Comparison of ENCODE assay signal across 25 cellular contexts in the genomic region with DNA sequence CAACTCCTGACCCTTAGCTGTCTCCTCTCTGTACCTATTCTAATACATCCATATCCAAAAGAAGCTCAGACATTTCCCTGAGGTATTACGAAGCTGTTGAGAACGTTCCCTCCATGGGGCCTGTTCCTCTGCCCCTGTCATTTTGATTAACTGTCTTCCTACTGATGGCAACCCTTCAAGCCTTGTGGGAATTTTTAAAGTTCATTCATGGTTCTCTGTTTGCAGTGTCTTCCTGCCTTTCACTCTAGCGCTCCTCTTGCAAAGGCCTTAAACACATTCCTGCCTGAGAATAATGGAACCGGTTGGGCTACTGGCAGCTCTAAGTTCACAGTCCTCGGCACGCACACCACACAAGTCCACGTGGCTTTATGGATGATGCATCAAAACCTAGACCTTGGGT.
DNase-seq lines count a peak whose midpoint lies in the region; ATAC-seq and TF ChIP-seq lines count a peak whose summit lies in the region.
"Had no signal": no experiment of that assay in that cellular context is flagged by ENCODE, and none has a peak within 500 bp of the region (broad histone marks: within the 10 kb centered on the region; RNA-seq: fewer than 3 reads in every experiment).

No MANE protein-coding gene starts in this region.

- no peak overlapping the region for H3K4ac ChIP-seq in mesenchymal stem cell (ENCODE audit: low read depth in 1 of 2, low read length in 2 of 2)

- H4K91ac ChIP-seq in mesenchymal stem cell (ENCODE audit: low read length) = no peak overlapping the region

- no peak overlapping the region for H3K4me2 ChIP-seq in mesenchymal stem cell (ENCODE audit: low read length, poor library complexity, severe bottlenecking)

- H3K36me3 Mint-ChIP-seq in chondrocyte (ENCODE audit: low read depth) = no peaks in the 10 kb centered on the region
- H3K36me3 Mint-ChIP-seq: activated CD8-positive, alpha-beta memory T cell treated with anti-CD3 and anti-CD28 coated beads, Interleukin-2, amount 10 ng/mL, durations not matched to agents 7 days and 5 days; immature natural killer cell had no signal

- H3K4me3 ChIP-seq in mesenchymal stem cell (ENCODE audit: insufficient read depth in 1 of 2, low read depth in 1 of 2, low read length in 2 of 2) = no peak overlapping the region
- no peak overlapping the region for H3K4me3 ChIP-seq in dorsolateral prefrontal cortex
- H3K4me3 ChIP-seq: right lobe of liver, thyroid gland had no signal

- no peak overlapping the region for H4K8ac ChIP-seq in mesenchymal stem cell (ENCODE audit: low read length)

- peaks cover 12% of the 10 kb centered on the region for H3K79me1 ChIP-seq in mesenchymal stem cell (replicated peaks; ENCODE audit: low read length, poor library complexity, severe bottlenecking)

- 37% methylated on average over 7 of the region's 7 CpGs for WGBS in mesenchymal stem cell

- no peak overlapping the region for H2BK5ac ChIP-seq in mesenchymal stem cell (ENCODE audit: low read depth, low read length, poor library complexity, severe bottlenecking)

- H3K27ac Mint-ChIP-seq in chondrocyte (ENCODE audit: unreplicated experiment) = peak overlapping the region; percentile 2
- H3K27ac Mint-ChIP-seq: activated CD8-positive, alpha-beta memory T cell treated with anti-CD3 and anti-CD28 coated beads, Interleukin-2, amount 10 ng/mL, durations not matched to agents 7 days and 5 days; activated naive CD8-positive, alpha-beta T cell treated with anti-CD3 and anti-CD28 coated beads, Interleukin-2, amount 50 U/mL, for 24 hours; CD4-positive, alpha-beta T cell; immature natural killer cell; T-helper 17 cell had no signal

- H3K4me3 Mint-ChIP-seq in chondrocyte (ENCODE audit: unreplicated experiment) = no peak overlapping the region
- H3K4me3 Mint-ChIP-seq: activated CD8-positive, alpha-beta memory T cell treated with anti-CD3 and anti-CD28 coated beads, Interleukin-2, amount 10 ng/mL, durations not matched to agents 7 days and 5 days; activated naive CD8-positive, alpha-beta T cell treated with anti-CD3 and anti-CD28 coated beads, Interleukin-2, amount 50 U/mL, for 24 hours; activated T-cell treated with anti-CD3 and anti-CD28 coated beads, Interleukin-2, amount 50 U/mL, for 4 hours; CD4-positive, alpha-beta T cell; immature natural killer cell; T-helper 17 cell had no signal

- H2BK120ac ChIP-seq in mesenchymal stem cell (ENCODE audit: low read depth, low read length) = no peak overlapping the region

- H3K36me3 ChIP-seq in mesenchymal stem cell (ENCODE audit: control insufficient read depth in 1 of 2, insufficient read depth in 2 of 2, low read depth in 1 of 2, low read length in 2 of 2) = no peaks in the 10 kb centered on the region
- H3K36me3 ChIP-seq: neutrophil, right lobe of liver, thyroid gland had no signal

- H3K27me3 ChIP-seq in mesenchymal stem cell (ENCODE audit: control insufficient read depth in 1 of 2, insufficient read depth in 1 of 2, low read length in 2 of 2) (no peaks in the 10 kb centered on the region), dorsolateral prefrontal cortex (no peaks in the 10 kb centered on the region)
- H3K27me3 ChIP-seq: neutrophil, right lobe of liver, thyroid gland had no signal

- DNase-seq in left ventricle myocardium superior (no peak), left cardiac atrium (no peak), chondrocyte (ENCODE audit: low spot score) (no peak), mesenchymal stem cell (peak; percentile 48), NOMO-1 treated with DMSO at 0.1 percent for 48 hours (lab: John Stamatoyannopoulos, UW; ENCODE audit: unreplicated experiment) (no peak), dorsolateral prefrontal cortex (no peak)
- DNase-seq: activated CD4-positive, alpha-beta T cell treated with anti-CD3 and anti-CD28 coated beads, Interleukin-2, amount 50 U/mL, for 4 hours; activated CD8-positive, alpha-beta memory T cell treated with anti-CD3 and anti-CD28 coated beads, Interleukin-2, amount 10 ng/mL, durations not matched to agents 7 days and 5 days; activated naive CD8-positive, alpha-beta T cell treated with anti-CD3 and anti-CD28 coated beads, Interleukin-2, amount 50 U/mL, for 24 hours; activated T-cell treated with anti-CD3 and anti-CD28 coated beads, Interleukin-2, amount 50 U/mL, for 4 hours; CD4-positive, alpha-beta T cell; immature natural killer cell; KG1; MM.1S; NCI-H1436; NCI-H2107; right lobe of liver; Right ventricle myocardium superior; stimulated activated CD4-positive, alpha-beta T cell treated with anti-CD3 and anti-CD28 coated beads, Interleukin-4, amount 100 ng/mL, for 1 hour; T-helper 17 cell; thyroid gland had no signal

- TF ChIP-seq CTCF in chondrocyte (IDR thresholded peaks at IDR 0.05) (no peak), dorsolateral prefrontal cortex (IDR thresholded peaks at IDR 0.05 in 54 of 56, conservative IDR thresholded peaks at IDR 0.05 in 2 of 56; ENCODE audit: low read depth in 1 of 56, partially characterized antibody in 56 of 56) (no peak)

- H2AFZ ChIP-seq in mesenchymal stem cell (ENCODE audit: low read depth, low read length) = no peak overlapping the region

- intact Hi-C loops in left ventricle myocardium superior (cut with micrococcal nuclease) = no loop called here
- intact Hi-C loops in left cardiac atrium (cut with DNase I) = no loop called here
- intact Hi-C loops in dorsolateral prefrontal cortex (cut with DNase I) = no loop called here

- no peak overlapping the region for H3K27ac ChIP-seq in mesenchymal stem cell (ENCODE audit: low read length, poor library complexity, severe bottlenecking)
- H3K27ac ChIP-seq in dorsolateral prefrontal cortex = peak overlapping the region in 1 of 59 donors; percentile 3
- H3K27ac ChIP-seq: neutrophil, right lobe of liver, thyroid gland had no signal

- H3K4me1 ChIP-seq in mesenchymal stem cell (ENCODE audit: control insufficient read depth, insufficient read depth, low read depth, low read length) = peaks cover 2% of the 10 kb centered on the region
- H3K4me1 ChIP-seq: right lobe of liver, thyroid gland had no signal

- no peak overlapping the region for H3K9ac ChIP-seq in mesenchymal stem cell (ENCODE audit: low read length)

- peaks cover 64% of the 10 kb centered on the region for H3K4me1 Mint-ChIP-seq in chondrocyte (ENCODE audit: low read depth)
- H3K4me1 Mint-ChIP-seq: activated CD8-positive, alpha-beta memory T cell treated with anti-CD3 and anti-CD28 coated beads, Interleukin-2, amount 10 ng/mL, durations not matched to agents 7 days and 5 days; activated naive CD8-positive, alpha-beta T cell treated with anti-CD3 and anti-CD28 coated beads, Interleukin-2, amount 50 U/mL, for 24 hours; immature natural killer cell; T-helper 17 cell had no signal

- no peaks in the 10 kb centered on the region for H3K27me3 Mint-ChIP-seq in chondrocyte (ENCODE audit: low read depth)

- ATAC-seq in left ventricle myocardium superior (peak; percentile 13), left cardiac atrium (no peak), HG03196 (IDR thresholded peaks at IDR 0.05; ENCODE audit: unreplicated experiment) (no peak), GM19397 (IDR thresholded peaks at IDR 0.05; ENCODE audit: unreplicated experiment) (no peak)
- ATAC-seq: activated CD8-positive, alpha-beta memory T cell treated with anti-CD3 and anti-CD28 coated beads, Interleukin-2, amount 10 ng/mL, durations not matched to agents 7 days and 5 days; activated naive CD8-positive, alpha-beta T cell treated with anti-CD3 and anti-CD28 coated beads, Interleukin-2, amount 50 U/mL, for 24 hours; activated T-cell treated with anti-CD3 and anti-CD28 coated beads, Interleukin-2, amount 50 U/mL, for 4 hours; left lobe of liver; right lobe of liver; T-helper 17 cell had no signal

- H3K9me3 Mint-ChIP-seq in chondrocyte (ENCODE audit: low read depth) = no peaks in the 10 kb centered on the region
- H3K9me3 Mint-ChIP-seq: activated naive CD8-positive, alpha-beta T cell treated with anti-CD3 and anti-CD28 coated beads, Interleukin-2, amount 50 U/mL, for 24 hours; activated T-cell treated with anti-CD3 and anti-CD28 coated beads, Interleukin-2, amount 50 U/mL, for 4 hours; CD4-positive, alpha-beta T cell had no signal

- no peak overlapping the region for H3K18ac ChIP-seq in mesenchymal stem cell (ENCODE audit: low read depth in 1 of 2, low read length in 2 of 2)

- H3K23ac ChIP-seq in mesenchymal stem cell (ENCODE audit: low read length in 2 of 2) = no peak overlapping the region

- peak overlapping the region; percentile 20 for H2AK5ac ChIP-seq in mesenchymal stem cell (ENCODE audit: low read length, severe bottlenecking)

- no peak overlapping the region for H2BK15ac ChIP-seq in mesenchymal stem cell (ENCODE audit: low read depth, poor library complexity, severe bottlenecking)

- H2BK12ac ChIP-seq in mesenchymal stem cell (ENCODE audit: low read length in 2 of 2) = no peak overlapping the region

- no peaks in the 10 kb centered on the region for H3K9me3 ChIP-seq in mesenchymal stem cell (ENCODE audit: control insufficient read depth, low read length)
- H3K9me3 ChIP-seq: neutrophil, right lobe of liver, thyroid gland had no signal

- H3K14ac ChIP-seq in mesenchymal stem cell (ENCODE audit: low read length in 2 of 2) = no peak overlapping the region
